Comparison of ENCODE assay signal across 14 cellular contexts in the genomic region with DNA sequence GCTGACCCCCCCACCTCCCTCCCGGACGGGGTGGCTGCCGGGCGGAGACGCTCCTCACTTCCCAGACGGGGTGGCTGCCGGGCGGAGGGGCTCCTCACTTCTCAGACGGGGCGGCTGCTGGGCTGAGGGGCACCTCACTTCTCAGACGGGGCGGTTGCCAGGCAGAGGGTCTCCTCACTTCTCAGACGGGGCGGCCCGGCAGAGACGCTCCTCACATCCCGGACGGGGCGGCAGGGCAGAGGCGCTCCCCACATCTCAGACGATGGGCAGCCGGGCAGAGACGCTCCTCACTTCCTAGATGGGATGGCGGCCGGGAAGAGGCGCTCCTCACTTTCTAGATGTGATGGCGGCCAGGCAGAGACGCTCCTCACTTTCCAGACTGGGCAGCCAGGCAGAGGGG. TPM values are rescaled to one million over a fixed set of nuclear protein-coding genes. Genes with fewer than 3 reads are reported as not detected.
"Had no signal": no experiment of that assay in that cellular context is flagged by ENCODE, and none has a peak within 500 bp of the region (broad histone marks: within the 10 kb centered on the region; RNA-seq: fewer than 3 reads in every experiment).

No MANE protein-coding gene starts in this region.

RNA-seq across cellular contexts. Expression of a gene that starts 53.6 kb away (rescaled TPM):
- total RNA-seq: activated naive CD4-positive, alpha-beta T cell treated with anti-CD3 and anti-CD28 coated beads for 36 hours; activated naive CD4-positive, alpha-beta T cell treated with anti-CD3 and anti-CD28 coated beads, Interleukin-2, amount 50 U/mL, for 72 hours; activated naive CD8-positive, alpha-beta T cell treated with anti-CD3 and anti-CD28 coated beads for 36 hours; activated naive CD8-positive, alpha-beta T cell treated with anti-CD3 and anti-CD28 coated beads, Interleukin-2, amount 10 ng/mL, durations not matched to agents 7 days and 5 days; activated T-cell treated with anti-CD3 and anti-CD28 coated beads, Interleukin-2, amount 50 U/mL, for 4 hours; activated T-cell treated with anti-CD3 and anti-CD28 coated beads, Interleukin-2, amount 50 U/mL, for 72 hours; activated T-helper 1 cell treated with anti-CD3 and anti-CD28 coated beads, Interleukin-12 subunit alpha, Interleukin-12 subunit beta, Interleukin-2, Interleukin-4 antibody, amounts not matched to agents 30 ng/mL and 10 ng/mL and 1 ng/mL, durations not matched to agents 14 hours and 24 hours and 36 hours; activated T-helper 17 cell treated with anti-CD3 and anti-CD28 coated beads, Interleukin-2, amount 50 U/mL, for 72 hours; activated T-helper 2 cell treated with anti-CD3 and anti-CD28 coated beads, Interferon-gamma antibody, Interleukin-2, Interleukin-4, amounts not matched to agents 10 μg/mL and 5 μg/mL and 100 μg/mL, durations not matched to agents 14 hours and 24 hours and 36 hours; ascending aorta; astrocyte; body of pancreas; bronchial epithelial cell; chondrocyte had no signal
